ENCODE assay signal across 21 cellular contexts in the genomic region with DNA sequence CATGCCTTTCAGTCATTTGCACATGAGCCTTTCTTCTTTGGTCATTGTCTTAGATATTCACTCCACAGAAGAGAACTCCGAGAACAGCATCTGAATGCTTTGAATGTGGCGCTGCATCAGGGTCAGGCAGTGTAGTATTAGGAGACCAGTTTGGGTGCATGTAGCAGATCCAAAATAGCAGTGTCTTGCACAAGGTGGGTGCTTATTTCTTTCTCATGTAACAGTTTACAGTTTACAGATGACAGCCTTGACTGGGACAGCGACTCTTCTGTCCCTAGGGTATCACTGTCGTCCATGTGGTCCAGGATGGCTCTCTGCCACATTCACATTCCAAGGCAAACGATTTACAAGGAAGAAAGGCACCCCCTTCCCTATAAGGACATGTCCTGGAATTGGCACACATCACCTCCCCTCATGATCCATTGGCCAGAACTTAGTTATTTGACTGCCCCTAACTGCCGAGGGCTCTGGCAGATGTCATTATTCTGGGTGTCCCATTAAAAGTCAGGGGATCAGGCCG.
"Had no signal": no experiment of that assay in that cellular context is flagged by ENCODE, and none has a peak within 500 bp of the region (broad histone marks: within the 10 kb centered on the region; RNA-seq: fewer than 3 reads in every experiment).

No MANE protein-coding gene starts in this region.

- H3K4me3 Mint-ChIP-seq: activated CD4-positive, alpha-beta memory T cell treated with anti-CD3 and anti-CD28 coated beads, Interleukin-2, amount 10 ng/mL, durations not matched to agents 7 days and 5 days; activated CD4-positive, alpha-beta T cell treated with anti-CD3 and anti-CD28 coated beads, Interleukin-2, amount 10 ng/mL, durations not matched to agents 24 days and 14 days; activated naive CD4-positive, alpha-beta T cell treated with anti-CD3 and anti-CD28 coated beads for 36 hours; activated naive CD8-positive, alpha-beta T cell treated with anti-CD3 and anti-CD28 coated beads, Interleukin-2, amount 10 ng/mL, durations not matched to agents 7 days and 5 days; activated T-cell treated with anti-CD3 and anti-CD28 coated beads, Interleukin-2, amount 50 U/mL, for 72 hours; naive thymus-derived CD8-positive, alpha-beta T cell; stimulated activated memory B cell treated with anti-CD40 and anti-IgM and Interleukin-4, amounts not matched to agents 10 μg/mL and 1 μg/mL and 100 μg/mL, for 72 hours had no signal

- H3K36me3 ChIP-seq: transverse colon had no signal

- ATAC-seq: activated CD4-positive, CD25-positive, alpha-beta regulatory T cell treated with anti-CD3 and anti-CD28 coated beads, Interleukin-2, amount 50 U/mL, for 24 hours; activated T-cell treated with anti-CD3 and anti-CD28 coated beads, Interleukin-2, amount 50 U/mL, for 72 hours; left lobe of liver; lower lobe of right lung; naive thymus-derived CD8-positive, alpha-beta T cell; stimulated activated memory B cell treated with anti-CD40 and anti-IgM and Interleukin-4, amounts not matched to agents 10 μg/mL and 1 μg/mL and 100 μg/mL, for 72 hours had no signal

- H3K9me3 Mint-ChIP-seq: activated CD4-positive, alpha-beta memory T cell treated with anti-CD3 and anti-CD28 coated beads, Interleukin-2, amount 10 ng/mL, durations not matched to agents 7 days and 5 days; activated CD4-positive, alpha-beta T cell treated with anti-CD3 and anti-CD28 coated beads, Interleukin-2, amount 10 ng/mL, durations not matched to agents 24 days and 14 days; activated naive CD4-positive, alpha-beta T cell treated with anti-CD3 and anti-CD28 coated beads for 36 hours; activated naive CD8-positive, alpha-beta T cell treated with anti-CD3 and anti-CD28 coated beads, Interleukin-2, amount 10 ng/mL, durations not matched to agents 7 days and 5 days; activated T-cell treated with anti-CD3 and anti-CD28 coated beads, Interleukin-2, amount 50 U/mL, for 72 hours; naive thymus-derived CD8-positive, alpha-beta T cell; stimulated activated memory B cell treated with anti-CD40 and anti-IgM and Interleukin-4, amounts not matched to agents 10 μg/mL and 1 μg/mL and 100 μg/mL, for 72 hours had no signal

- DNase-seq: activated CD4-positive, alpha-beta memory T cell treated with anti-CD3 and anti-CD28 coated beads, Interleukin-2, amount 10 ng/mL, durations not matched to agents 7 days and 5 days; activated CD4-positive, alpha-beta T cell treated with anti-CD3 and anti-CD28 coated beads, Interleukin-2, amount 10 ng/mL, durations not matched to agents 24 days and 14 days; activated effector memory CD4-positive, alpha-beta T cell treated with Interleukin-2 at 50 U/mL for 16 hours; activated naive CD4-positive, alpha-beta T cell treated with anti-CD3 and anti-CD28 coated beads for 36 hours; activated naive CD8-positive, alpha-beta T cell treated with anti-CD3 and anti-CD28 coated beads, Interleukin-2, amount 10 ng/mL, durations not matched to agents 7 days and 5 days; activated T-cell treated with anti-CD3 and anti-CD28 coated beads, Interleukin-2, amount 50 U/mL, for 72 hours; amygdala; lower lobe of right lung; naive thymus-derived CD8-positive, alpha-beta T cell; stimulated activated CD4-positive, alpha-beta T cell treated with anti-CD3 and anti-CD28 coated beads, Interleukin-2, amount 100 ng/mL, for 24 hours; stomach; transverse colon had no signal

- H3K27me3 ChIP-seq: stomach, suprapubic skin, transverse colon had no signal

- H3K27me3 Mint-ChIP-seq: activated CD4-positive, alpha-beta memory T cell treated with anti-CD3 and anti-CD28 coated beads, Interleukin-2, amount 10 ng/mL, durations not matched to agents 7 days and 5 days; activated CD4-positive, alpha-beta T cell treated with anti-CD3 and anti-CD28 coated beads, Interleukin-2, amount 10 ng/mL, durations not matched to agents 24 days and 14 days; activated naive CD8-positive, alpha-beta T cell treated with anti-CD3 and anti-CD28 coated beads, Interleukin-2, amount 10 ng/mL, durations not matched to agents 7 days and 5 days; naive thymus-derived CD8-positive, alpha-beta T cell; progenitor cell of endocrine pancreas; stimulated activated memory B cell treated with anti-CD40 and anti-IgM and Interleukin-4, amounts not matched to agents 10 μg/mL and 1 μg/mL and 100 μg/mL, for 72 hours had no signal

- H3K4me3 ChIP-seq: coronary artery, lower lobe of right lung, skin epidermis, stomach, suprapubic skin, transverse colon had no signal

- H3K27ac Mint-ChIP-seq: activated CD4-positive, alpha-beta memory T cell treated with anti-CD3 and anti-CD28 coated beads, Interleukin-2, amount 10 ng/mL, durations not matched to agents 7 days and 5 days; activated CD4-positive, alpha-beta T cell treated with anti-CD3 and anti-CD28 coated beads, Interleukin-2, amount 10 ng/mL, durations not matched to agents 24 days and 14 days; activated naive CD4-positive, alpha-beta T cell treated with anti-CD3 and anti-CD28 coated beads for 36 hours; activated naive CD8-positive, alpha-beta T cell treated with anti-CD3 and anti-CD28 coated beads, Interleukin-2, amount 10 ng/mL, durations not matched to agents 7 days and 5 days; activated T-cell treated with anti-CD3 and anti-CD28 coated beads, Interleukin-2, amount 50 U/mL, for 72 hours; progenitor cell of endocrine pancreas; stimulated activated memory B cell treated with anti-CD40 and anti-IgM and Interleukin-4, amounts not matched to agents 10 μg/mL and 1 μg/mL and 100 μg/mL, for 72 hours had no signal

- H3K9me3 ChIP-seq: lower lobe of right lung, stomach, suprapubic skin, transverse colon had no signal

- H3K27ac ChIP-seq: epithelial cell of prostate, lower lobe of right lung, suprapubic skin, VCaP had no signal
